ENCODE assay signal across 1 cellular context in genomic region chr7:25125137-25125946, GRCh38.
TF ChIP-seq lines count a peak whose summit lies in the region.

TSS of gene CYCS (minus strand) at chr7:25125260. CDS start at chr7:25124119, 1,141 bp downstream.

TF ChIP-seq in HepG2, 621 proteins besides CTCF, POLR2A, EP300 and RAD21 (continued from another document and continues in another):
- TF ChIP-seq KDM5B (CRISPR knock-in tag; IDR thresholded peaks at IDR 0.05; ENCODE audit: borderline replicate concordance) (peak; percentile 76), THAP11 (CRISPR knock-in tag; IDR thresholded peaks at IDR 0.05) (peak; percentile 96), ZNF619 (CRISPR knock-in tag; IDR thresholded peaks at IDR 0.05) (peak; percentile 99), JDP2 (CRISPR knock-in tag; IDR thresholded peaks at IDR 0.05; ENCODE audit: borderline replicate concordance) (no peak), ZHX1 (CRISPR knock-in tag; IDR thresholded peaks at IDR 0.05; ENCODE audit: low read depth) (peak; percentile 99), CHD2 (IDR thresholded peaks at IDR 0.05; ENCODE audit: low read depth, low read length) (peak; percentile 48; the same call in 1 of the 2 replicates), SAFB2 (CRISPR knock-in tag; IDR thresholded peaks at IDR 0.05; ENCODE audit: borderline replicate concordance, low read depth) (peak; percentile 87; the same call in 1 of the 2 replicates), SIX1 (CRISPR knock-in tag; IDR thresholded peaks at IDR 0.05; ENCODE audit: borderline replicate concordance) (peak; percentile 45; the same call in 1 of the 2 replicates), CAMTA2 (CRISPR knock-in tag; IDR thresholded peaks at IDR 0.05; ENCODE audit: borderline replicate concordance) (peak; percentile 53; the same call in 1 of the 2 replicates), ZMAT3 (CRISPR knock-in tag; conservative IDR thresholded peaks at IDR 0.05) (peak; percentile 87; the same call in 1 of the 2 replicates), ZSCAN30 (CRISPR knock-in tag; IDR thresholded peaks at IDR 0.05) (no peak), MXD3 (CRISPR knock-in tag; IDR thresholded peaks at IDR 0.05) (peak; percentile 81; the same call in 1 of the 2 replicates), ZNF441 (CRISPR knock-in tag; IDR thresholded peaks at IDR 0.05; ENCODE audit: borderline replicate concordance) (peak; percentile 40), HNF4A (CRISPR knock-in tag; IDR thresholded peaks at IDR 0.05) (peak; percentile 71), ZMYM2 (CRISPR knock-in tag; IDR thresholded peaks at IDR 0.05) (peak; percentile 81), THAP7 (CRISPR knock-in tag; IDR thresholded peaks at IDR 0.05) (peak; percentile 87), EEA1 (CRISPR knock-in tag; IDR thresholded peaks at IDR 0.05; ENCODE audit: borderline replicate concordance) (no peak; the same call in 1 of the 2 replicates), ARID2 (CRISPR knock-in tag; IDR thresholded peaks at IDR 0.05; ENCODE audit: borderline replicate concordance) (peak; percentile 87; the same call in 1 of the 2 replicates), ATF3 (CRISPR knock-in tag; IDR thresholded peaks at IDR 0.05) (peak; percentile 93), SKI (IDR thresholded peaks at IDR 0.05; ENCODE audit: partially characterized antibody) (peak; percentile 28), ATF7 (IDR thresholded peaks at IDR 0.05) (peak; percentile 100), ATF7 (CRISPR knock-in tag; IDR thresholded peaks at IDR 0.05) (peak; percentile 100), MIER3 (CRISPR knock-in tag; IDR thresholded peaks at IDR 0.05; ENCODE audit: borderline replicate concordance) (peak; percentile 88; the same call in 1 of the 2 replicates), ZIK1 (CRISPR knock-in tag; IDR thresholded peaks at IDR 0.05; ENCODE audit: borderline replicate concordance, low read depth) (peak; percentile 93; the same call in 1 of the 2 replicates), TIGD3 (CRISPR knock-in tag; IDR thresholded peaks at IDR 0.05; ENCODE audit: borderline replicate concordance) (peak; percentile 83), GABPB1 (CRISPR knock-in tag; IDR thresholded peaks at IDR 0.05) (peak; percentile 91), ZNF292 (CRISPR knock-in tag; IDR thresholded peaks at IDR 0.05; ENCODE audit: borderline replicate concordance, low read depth) (peak; percentile 85), SAP130 (CRISPR knock-in tag; IDR thresholded peaks at IDR 0.05; ENCODE audit: low read depth) (peak; percentile 97), ZNF572 (CRISPR knock-in tag; IDR thresholded peaks at IDR 0.05) (no peak; the same call in 1 of the 2 replicates), NCOA5 (CRISPR knock-in tag; IDR thresholded peaks at IDR 0.05) (no peak), ZNF496 (CRISPR knock-in tag; IDR thresholded peaks at IDR 0.05; ENCODE audit: insufficient replicate concordance) (no peak), ZNF44 (CRISPR knock-in tag; IDR thresholded peaks at IDR 0.05) (peak; percentile 92; the same call in 1 of the 2 replicates), ZNF276 (CRISPR knock-in tag; IDR thresholded peaks at IDR 0.05; ENCODE audit: low read depth) (peak; percentile 67; the same call in 1 of the 2 replicates), PHF21A (CRISPR knock-in tag; IDR thresholded peaks at IDR 0.05) (peak; percentile 95), SIX4 (CRISPR knock-in tag; IDR thresholded peaks at IDR 0.05) (peak; percentile 63; the same call in 1 of the 2 replicates), ZNF543 (CRISPR knock-in tag; IDR thresholded peaks at IDR 0.05) (peak; percentile 82), PRMT3 (CRISPR knock-in tag; IDR thresholded peaks at IDR 0.05; ENCODE audit: borderline replicate concordance, low read depth) (peak; percentile 96; the same call in 1 of the 2 replicates), BCL3 (CRISPR knock-in tag; IDR thresholded peaks at IDR 0.05) (peak; percentile 65; the same call in 1 of the 2 replicates), BHLHE40 (IDR thresholded peaks at IDR 0.05; ENCODE audit: low read length) (peak; percentile 35; the same call in 1 of the 2 replicates), ZNF205 (CRISPR knock-in tag; IDR thresholded peaks at IDR 0.05) (peak; percentile 66; the same call in 1 of the 2 replicates), ZNF343 (CRISPR knock-in tag; IDR thresholded peaks at IDR 0.05) (peak; percentile 97), ZNF136 (CRISPR knock-in tag; IDR thresholded peaks at IDR 0.05; ENCODE audit: low read depth) (0 out of 2 replicates have a peak, but pooled peaks have one; percentile 66), GATAD1 (CRISPR knock-in tag; IDR thresholded peaks at IDR 0.05) (peak; percentile 96), ZBTB14 (CRISPR knock-in tag; IDR thresholded peaks at IDR 0.05) (peak; percentile 93), ZNF639 (CRISPR knock-in tag; conservative IDR thresholded peaks at IDR 0.05) (peak; percentile 90), CEBPG (CRISPR knock-in tag; IDR thresholded peaks at IDR 0.05) (peak; percentile 82), BRF2 (CRISPR knock-in tag; IDR thresholded peaks at IDR 0.05) (peak; percentile 88; the same call in 1 of the 2 replicates), ZNF7 (CRISPR knock-in tag; IDR thresholded peaks at IDR 0.05) (no peak), ZNF550 (CRISPR knock-in tag; IDR thresholded peaks at IDR 0.05; ENCODE audit: borderline replicate concordance) (peak; percentile 59; the same call in 1 of the 2 replicates), RFX3 (CRISPR knock-in tag; IDR thresholded peaks at IDR 0.05) (no peak), SOX13 (IDR thresholded peaks at IDR 0.05) (peak; percentile 98), SOX13 (CRISPR knock-in tag; conservative IDR thresholded peaks at IDR 0.05 in 1 of 2, IDR thresholded peaks at IDR 0.05 in 1 of 2) (peak in 1 of 2 experiments; percentile 38; a peak in 1 of 4 replicates), TMF1 (CRISPR knock-in tag; IDR thresholded peaks at IDR 0.05; ENCODE audit: low read depth) (peak; percentile 96), CENPBD1 (CRISPR knock-in tag; IDR thresholded peaks at IDR 0.05; ENCODE audit: borderline replicate concordance, low read depth) (no peak), MIXL1 (CRISPR knock-in tag; IDR thresholded peaks at IDR 0.05) (peak; percentile 57)
